Comparison of ENCODE assay signal across 20 cellular contexts in the genomic region with DNA sequence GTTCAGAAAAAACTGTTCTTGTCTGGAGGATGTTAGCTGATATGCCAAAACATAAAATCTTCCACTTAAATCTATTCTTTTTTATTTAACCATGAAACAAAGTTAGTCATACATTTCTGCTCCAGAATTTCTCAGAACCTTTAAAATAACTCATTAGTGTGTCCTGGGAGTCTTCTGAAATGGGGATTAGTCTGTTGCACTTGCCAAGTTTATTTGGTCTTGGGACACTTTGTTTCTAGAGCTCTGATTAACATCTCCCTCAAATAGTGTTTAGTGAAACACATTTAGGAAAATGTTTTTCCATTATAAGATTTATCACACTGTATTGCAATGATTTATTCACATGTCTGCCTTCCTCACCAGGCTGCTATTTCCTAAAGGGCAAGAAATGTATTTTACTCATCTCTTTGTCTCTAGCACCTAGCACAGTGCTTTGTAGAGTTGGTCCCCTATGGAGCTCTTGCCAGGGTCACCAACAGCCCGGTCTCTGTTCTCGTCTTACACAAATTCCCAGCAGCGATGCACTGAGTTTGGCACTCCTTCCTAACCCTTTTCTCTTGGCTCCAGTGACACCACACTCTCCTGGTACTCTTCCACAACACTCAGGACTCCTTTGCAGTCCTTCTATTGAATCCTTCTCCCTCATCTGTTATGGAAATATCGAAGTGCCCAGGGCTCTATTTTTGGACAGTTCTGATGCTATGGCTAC.
DNase-seq lines count a peak whose midpoint lies in the region; ATAC-seq and TF ChIP-seq lines count a peak whose summit lies in the region.
"Had no signal": no experiment of that assay in that cellular context is flagged by ENCODE, and none has a peak within 500 bp of the region (broad histone marks: within the 10 kb centered on the region; RNA-seq: fewer than 3 reads in every experiment).

No MANE protein-coding gene starts in this region.

- no peak for TF ChIP-seq POLR2A in HCT116 (IDR thresholded peaks at IDR 0.05; ENCODE audit: borderline replicate concordance, extremely low read depth, insufficient read depth, insufficient read length)
- no peak for TF ChIP-seq POLR2A in transverse colon (IDR thresholded peaks at IDR 0.05)

- CTCF ChIA-PET in HCT116 (lab: Charles Lee), result interaction anchor here (1.3 to 1.7 kb wide), 3 partner anchors 10 to 136 kb away, joined by 3 to 5 read pairs (median 5); no protein-coding TSS in a partner anchor

- peaks cover 0 to 7% of the 10 kb centered on the region in 2 experiments; a peak in 1 of 4 replicates for H3K4me1 ChIP-seq in HCT116 (ENCODE audit: control insufficient read depth in 1 of 2, insufficient read depth in 2 of 2, low read length in 2 of 2)
- peaks cover 0 to 12% (median 8%) of the 10 kb centered on the region in 4 donors for H3K4me1 ChIP-seq in transverse colon
- H3K4me1 ChIP-seq in hepatocyte (ENCODE audit: insufficient read depth), result no peaks in the 10 kb centered on the region

- 61 to 75% methylated on average over 2 to 4 of the region's 4 CpGs for WGBS in transverse colon (ENCODE audit: low coverage in 1 of 2), 2 donors
- WGBS in hepatocyte (ENCODE audit: low lambda C conversion rate, missing lambda C conversion rate), result 92% methylated on average over 4 of the region's 4 CpGs

- no peak overlapping the region for H3K9ac ChIP-seq in HCT116 (ENCODE audit: low read length)

- H3K27ac ChIP-seq in HCT116 (ENCODE audit: low read depth, low read length) (no peak overlapping the region), transverse colon (peak overlapping the region in 3 of 4 donors; percentile 29 to 53 (median 40)), hepatocyte (no peak overlapping the region)
- H3K27ac ChIP-seq: 22Rv1 had no signal

- H2AFZ ChIP-seq in HCT116 (ENCODE audit: low read depth, low read length, poor library complexity, severe bottlenecking), result peak overlapping the region; percentile 82
- H2AFZ ChIP-seq in hepatocyte, result no peak overlapping the region

- no peak overlapping the region for H3K4me2 ChIP-seq in HCT116 (ENCODE audit: low read length)
- H3K4me2 ChIP-seq in hepatocyte, result no peak overlapping the region

- TF ChIP-seq CTCF in HCT116 (IDR thresholded peaks at IDR 0.05 in 2 of 3, conservative IDR thresholded peaks at IDR 0.05 in 1 of 3; ENCODE audit: borderline replicate concordance in 1 of 3, insufficient read depth in 1 of 3, low read depth in 2 of 3, low read length in 2 of 3) (no peak), transverse colon (IDR thresholded peaks at IDR 0.05) (no peak), hepatocyte (IDR thresholded peaks at IDR 0.05; ENCODE audit: poor library complexity) (no peak)

- DNase-seq in HCT116 (ENCODE audit: low read depth, low spot score) (no peak), globus pallidus (ENCODE audit: low spot score) (peak; percentile 18), pons (ENCODE audit: low spot score) (peak; percentile 23), transverse colon (no peak), hepatocyte (ENCODE audit: low spot score) (no peak)
- no peak for DNase-seq in stimulated activated CD4-positive, alpha-beta T cell treated with anti-CD3 and anti-CD28 coated beads, Interleukin-4, amount 100 ng/mL, for 24 hours
- DNase-seq: HCEC 1CT, KBM-7, MG63, NCI-H1105 treated with DMSO at 0.1 percent for 48 hours, NCI-H146, NCI-H1930, NCI-H2107, NCI-H446, NCI-H524 treated with DMSO at 0.1 percent for 48 hours, NCI-H774, Right ventricle myocardium superior, RPMI8226 had no signal

- H3K4me3 ChIP-seq in HCT116 (replicated peaks in 1 of 2; ENCODE audit: low read depth in 1 of 2, low read length in 2 of 2) (no peak overlapping the region), transverse colon (no peak overlapping the region), hepatocyte (no peak overlapping the region)
- H3K4me3 ChIP-seq: MG63 had no signal

- intact Hi-C loops in HCT116 (cut with micrococcal nuclease) (no loop called here), transverse colon (cut with DNase I; ENCODE audit: low total_unique reads) (no loop called here)

- in situ Hi-C loops in transverse colon (cut with MboI; ENCODE audit: low pct_ligation_motif_present in 1 of 4, low pct_unique_long_range_greater_than_20kb in 1 of 4, low sequenced_read_pairs in 3 of 4), result no loop called here

- H3K36me3 ChIP-seq in HCT116 (ENCODE audit: control insufficient read depth in 1 of 2, insufficient read depth in 2 of 2, low read length in 2 of 2) (no peaks in the 10 kb centered on the region), transverse colon (no peaks in the 10 kb centered on the region), hepatocyte (replicated peaks; ENCODE audit: insufficient read depth, low read depth) (no peaks in the 10 kb centered on the region)
- H3K36me3 ChIP-seq: MG63 had no signal

- H3K9me2 ChIP-seq in HCT116 (ENCODE audit: insufficient read depth) (no peaks in the 10 kb centered on the region; the same call in 1 of the 2 replicates), hepatocyte (replicated peaks; ENCODE audit: insufficient read depth) (no peaks in the 10 kb centered on the region)

- H3K79me2 ChIP-seq in HCT116 (ENCODE audit: insufficient read depth, low read length), result no peaks in the 10 kb centered on the region
- no peaks in the 10 kb centered on the region for H3K79me2 ChIP-seq in hepatocyte

- TF ChIP-seq EP300 in transverse colon (IDR thresholded peaks at IDR 0.05; ENCODE audit: low read depth), result no peak

- H4K20me1 ChIP-seq in HCT116 (ENCODE audit: insufficient read depth), result no peaks in the 10 kb centered on the region
- no peaks in the 10 kb centered on the region for H4K20me1 ChIP-seq in hepatocyte (ENCODE audit: insufficient read depth, poor library complexity, severe bottlenecking)

- H3K9me3 ChIP-seq in HCT116 (ENCODE audit: control insufficient read depth in 1 of 2, insufficient read depth in 1 of 2, low read depth in 1 of 2, low read length in 2 of 2) (no peaks in the 10 kb centered on the region), transverse colon (no peaks in the 10 kb centered on the region), hepatocyte (ENCODE audit: low read depth) (no peaks in the 10 kb centered on the region)
- H3K9me3 ChIP-seq: MG63 had no signal

- H3K27me3 ChIP-seq in HCT116 (ENCODE audit: insufficient read depth, low read length) (no peaks in the 10 kb centered on the region), transverse colon (no peaks in the 10 kb centered on the region), hepatocyte (no peaks in the 10 kb centered on the region)

- no peak for TF ChIP-seq RAD21 in HCT116 (IDR thresholded peaks at IDR 0.05; ENCODE audit: low read depth)

- ATAC-seq in HCT116, result no peak
- ATAC-seq in activated CD4-positive, CD25-positive, alpha-beta regulatory T cell treated with anti-CD3 and anti-CD28 coated beads, Interleukin-2, amount 50 U/mL, for 24 hours, result no peak

- RAD21 ChIA-PET in HCT116 (lab: Charles Lee; ENCODE audit: low non-redundant PET in 1 of 2, low total read pairs in 2 of 2, uncharacterized antibody in 2 of 2, unreplicated experiment in 2 of 2), result no interaction called here

- BruUV-seq in HCT116 (replicated peaks; lab: Mats Ljungman, UMichigan), result no TSS peak

- POLR2A ChIA-PET in HCT116 (lab: Charles Lee), result no interaction called here

TF ChIP-seq in HCT116, 20 proteins besides CTCF, POLR2A, EP300 and RAD21:
- TF ChIP-seq, protein P1, sequence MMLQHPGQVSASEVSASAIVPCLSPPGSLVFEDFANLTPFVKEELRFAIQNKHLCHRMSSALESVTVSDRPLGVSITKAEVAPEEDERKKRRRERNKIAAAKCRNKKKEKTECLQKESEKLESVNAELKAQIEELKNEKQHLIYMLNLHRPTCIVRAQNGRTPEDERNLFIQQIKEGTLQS (IDR thresholded peaks at IDR 0.05), result no peak
- TF ChIP-seq TCF7L2 (IDR thresholded peaks at IDR 0.05; ENCODE audit: borderline replicate concordance, extremely low read depth, insufficient read depth, insufficient read length) (no peak), FOSL1 (IDR thresholded peaks at IDR 0.05; ENCODE audit: low read depth) (no peak), SRF (IDR thresholded peaks at IDR 0.05; ENCODE audit: low read depth) (no peak), ZFX (IDR thresholded peaks at IDR 0.05) (no peak), SP1 (IDR thresholded peaks at IDR 0.05; ENCODE audit: low read depth) (no peak)

Comparison
In these comparisons a context has a peak if more than half of its experiments do, and no peak if none do; other contexts are left out.
1. DNase-seq: peak in globus pallidus (single experiment) and pons (single experiment); none in HCT116 (single experiment), transverse colon (single experiment), hepatocyte (single experiment) and stimulated activated CD4-positive, alpha-beta T cell treated with anti-CD3 and anti-CD28 coated beads, Interleukin-4, amount 100 ng/mL, for 24 hours (single experiment).
2. H3K27ac ChIP-seq: peak in transverse colon (3 of 4); none in HCT116 (single experiment) and hepatocyte (single experiment).